Comparison of ENCODE assay signal across 9 cellular contexts in genomic region chr10:122140941-122141623, GRCh38.
DNase-seq lines count a peak whose midpoint lies in the region; TF ChIP-seq lines count a peak whose summit lies in the region.
"Had no signal": no experiment of that assay in that cellular context is flagged by ENCODE, and none has a peak within 500 bp of the region (broad histone marks: within the 10 kb centered on the region; RNA-seq: fewer than 3 reads in every experiment).

No MANE protein-coding gene starts in this region.

- H2BK15ac ChIP-seq in H9 (ENCODE audit: low read depth, low read length): no peak overlapping the region

- H3K79me1 ChIP-seq in H9 (ENCODE audit: insufficient read depth, low read depth, low read length, poor library complexity, severe bottlenecking): no peaks in the 10 kb centered on the region

- H3K9ac ChIP-seq in H9 (ENCODE audit: extremely low read depth, insufficient read length, low read length) (no peak overlapping the region), skeletal muscle satellite cell (ENCODE audit: low read depth, low read length) (peak overlapping the region; percentile 59)

- no peaks in the 10 kb centered on the region for H3K27me3 Mint-ChIP-seq in H9 (ENCODE audit: low read depth)

- no peak overlapping the region for H3K4me3 Mint-ChIP-seq in H9
- H3K4me3 Mint-ChIP-seq: IgD-negative memory B cell had no signal

- no peak overlapping the region for H2AK5ac ChIP-seq in H9 (ENCODE audit: insufficient read length, low read length)

- no peak overlapping the region for H4K5ac ChIP-seq in H9 (ENCODE audit: insufficient read length, low read depth, low read length)

- H3K14ac ChIP-seq in H9 (ENCODE audit: insufficient read depth, low read length): no peak overlapping the region; the same call in 1 of the 2 replicates

- H3K18ac ChIP-seq in H9 (ENCODE audit: insufficient read length, low read depth, low read length): no peak overlapping the region

- no peak for TF ChIP-seq CTCF in H9 (conservative IDR thresholded peaks at IDR 0.05)

- H4K20me1 ChIP-seq in H9 (ENCODE audit: control insufficient read depth, insufficient read depth, insufficient read length): no peaks in the 10 kb centered on the region

- H3K27me3 ChIP-seq in H9 (ENCODE audit: insufficient read depth, low read length): no peaks in the 10 kb centered on the region
- no peaks in the 10 kb centered on the region for H3K27me3 ChIP-seq in skeletal muscle satellite cell (ENCODE audit: control insufficient read depth, insufficient read depth, low read length)

- H3K36me3 ChIP-seq in skeletal muscle satellite cell (ENCODE audit: insufficient read depth, low read length): no peaks in the 10 kb centered on the region

- no peak overlapping the region for H2AFZ ChIP-seq in H9 (ENCODE audit: low read length)

- intact Hi-C loops in cardiac septum (cut with DNase I): loop anchor here (2.0 to 5.0 kb wide), 3 partner anchors 78 to 126 kb away; no protein-coding TSS in a partner anchor

- peaks cover 12 to 15% of the 10 kb centered on the region in 2 experiments for H3K9me3 Mint-ChIP-seq in H9

- peaks cover 19% of the 10 kb centered on the region in 2 experiments for H3K4me1 Mint-ChIP-seq in H9

- DNase-seq in H9 (no peak), SKM-1 treated with dmso at 0.1 percent for 144 hours (lab: John Stamatoyannopoulos, UW; ENCODE audit: unreplicated experiment) (peak; percentile 46), cardiac septum (ENCODE audit: low spot score) (peak; percentile 93), NCI-H187 treated with DMSO at 0.1 percent for 48 hours (lab: John Stamatoyannopoulos, UW) (no peak), T-helper 2 cell (no peak), T-helper 1 cell (no peak)
- no peak for DNase-seq in activated naive CD4-positive, alpha-beta T cell treated with anti-CD3 and anti-CD28 coated beads, Interleukin-2, amount 50 U/mL, for 16 hours

- H3K23me2 ChIP-seq in H9 (ENCODE audit: insufficient read length, low read depth, low read length, poor library complexity, severe bottlenecking): no peaks in the 10 kb centered on the region

- no peak overlapping the region for H2BK12ac ChIP-seq in H9 (ENCODE audit: insufficient read length, low read depth, low read length)

- H4K8ac ChIP-seq in H9 (replicated peaks; ENCODE audit: insufficient read length, low read depth, low read length): no peak overlapping the region

- H3K4ac ChIP-seq in H9 (ENCODE audit: low read depth, low read length): no peak overlapping the region

- peak overlapping the region; percentile 65 to 90 (median 89); a peak in 6 of 7 replicates for H3K27ac Mint-ChIP-seq in H9
- H3K27ac Mint-ChIP-seq: IgD-negative memory B cell had no signal

- no peak overlapping the region for H3K56ac ChIP-seq in H9 (ENCODE audit: insufficient read length, low read depth, low read length)

- no peak overlapping the region for H3K27ac ChIP-seq in H9 (ENCODE audit: insufficient read length, low read depth, low read length)

- H2BK120ac ChIP-seq in H9 (ENCODE audit: low read depth, low read length, poor library complexity, severe bottlenecking): no peak overlapping the region

- H3K9me3 ChIP-seq in H9 (ENCODE audit: control insufficient read depth, low read depth, low read length): no peaks in the 10 kb centered on the region
- H3K9me3 ChIP-seq in skeletal muscle satellite cell (replicated peaks; ENCODE audit: low read length): no peaks in the 10 kb centered on the region

- H3K79me2 ChIP-seq in H9 (ENCODE audit: insufficient read depth, low read length): no peaks in the 10 kb centered on the region

- peak overlapping the region; percentile 44 for H3K4me3 ChIP-seq in skeletal muscle satellite cell (ENCODE audit: low read length)

- H3T11ph ChIP-seq in H9 (ENCODE audit: low read length): no peak overlapping the region

- H3K4me1 ChIP-seq in H9 (ENCODE audit: insufficient read depth, low read length) (peaks cover 3% of the 10 kb centered on the region; the same call in 1 of the 2 replicates), skeletal muscle satellite cell (ENCODE audit: control insufficient read depth, insufficient read depth, low read length) (peaks cover 30% of the 10 kb centered on the region)

- H2BK20ac ChIP-seq in H9 (ENCODE audit: low read depth, low read length, poor library complexity, severe bottlenecking): no peak overlapping the region

- no peak overlapping the region for H3K23ac ChIP-seq in H9 (ENCODE audit: insufficient read length, low read depth, low read length)

- no peak overlapping the region for H4K91ac ChIP-seq in H9 (ENCODE audit: insufficient read length, low read depth, low read length)

- peaks cover 19 to 34% (median 27%) of the 10 kb centered on the region in 3 experiments for H3K36me3 Mint-ChIP-seq in H9 (ENCODE audit: insufficient read depth in 1 of 3, low read depth in 3 of 3)
- H3K36me3 Mint-ChIP-seq: IgD-negative memory B cell had no signal

- H2BK5ac ChIP-seq in H9 (ENCODE audit: insufficient read length, low read length): no peak overlapping the region

- WGBS in H9 (ENCODE audit: extremely low coverage, insufficient read length, low lambda C conversion rate): no CpG with 5 or more reads among the region's 10 CpGs

- H3K4me2 ChIP-seq in H9 (ENCODE audit: insufficient read depth, insufficient read length, low read length) (no peak overlapping the region), skeletal muscle satellite cell (ENCODE audit: low read length) (peak overlapping the region; percentile 76)

Comparison
In these comparisons a context has a peak if more than half of its experiments do, and no peak if none do; other contexts are left out.
1. DNase-seq: peak in SKM-1 treated with dmso at 0.1 percent for 144 hours (single experiment) and cardiac septum (single experiment); none in H9 (single experiment), NCI-H187 treated with DMSO at 0.1 percent for 48 hours (single experiment), activated naive CD4-positive, alpha-beta T cell treated with anti-CD3 and anti-CD28 coated beads, Interleukin-2, amount 50 U/mL, for 16 hours (single experiment), T-helper 2 cell (0 of 5) and T-helper 1 cell (0 of 5).